14 cellular contexts compared by ENCODE assay signal in genomic region chr6:138815221-138815620, GRCh38. TPM values are rescaled to one million over a fixed set of nuclear protein-coding genes. Genes with fewer than 3 reads are reported as not detected.
"Had no signal": no experiment of that assay in that cellular context is flagged by ENCODE, and none has a peak within 500 bp of the region (broad histone marks: within the 10 kb centered on the region; RNA-seq: fewer than 3 reads in every experiment).

No MANE protein-coding gene starts in this region.

- H3K36me3 Mint-ChIP-seq: memory B cell; naive thymus-derived CD8-positive, alpha-beta T cell had no signal

- H3K9me3 Mint-ChIP-seq: activated naive CD4-positive, alpha-beta T cell treated with anti-CD3 and anti-CD28 coated beads for 36 hours; activated naive CD8-positive, alpha-beta T cell treated with anti-CD3 and anti-CD28 coated beads, Interleukin-2, amount 50 U/mL, for 24 hours; effector memory CD8-positive, alpha-beta T cell; memory B cell; naive thymus-derived CD8-positive, alpha-beta T cell; stimulated activated effector memory CD8-positive, alpha-beta T cell treated with anti-CD3 and anti-CD28 coated beads, Interleukin-12 subunit alpha, Interleukin-12 subunit beta, amount 100 ng/mL, for 72 hours had no signal

- H3K27me3 ChIP-seq: ascending aorta, foreskin keratinocyte, heart left ventricle, tibial artery had no signal

- H3K9me3 ChIP-seq: ascending aorta, heart left ventricle, tibial artery had no signal

- H3K4me3 Mint-ChIP-seq: activated naive CD4-positive, alpha-beta T cell treated with anti-CD3 and anti-CD28 coated beads for 36 hours; activated naive CD8-positive, alpha-beta T cell treated with anti-CD3 and anti-CD28 coated beads, Interleukin-2, amount 50 U/mL, for 24 hours; effector memory CD8-positive, alpha-beta T cell; memory B cell; naive thymus-derived CD8-positive, alpha-beta T cell; stimulated activated effector memory CD8-positive, alpha-beta T cell treated with anti-CD3 and anti-CD28 coated beads, Interleukin-12 subunit alpha, Interleukin-12 subunit beta, amount 100 ng/mL, for 72 hours had no signal

- DNase-seq: activated CD4-positive, alpha-beta T cell treated with anti-CD3 and anti-CD28 coated beads, Interleukin-2, amount 50 U/mL, for 1 hour; activated naive CD4-positive, alpha-beta T cell treated with anti-CD3 and anti-CD28 coated beads for 36 hours; activated naive CD8-positive, alpha-beta T cell treated with anti-CD3 and anti-CD28 coated beads, Interleukin-2, amount 50 U/mL, for 24 hours; dermis blood vessel endothelial cell; effector memory CD8-positive, alpha-beta T cell; foreskin keratinocyte; heart left ventricle; naive thymus-derived CD8-positive, alpha-beta T cell; tibial artery had no signal

- H3K4me1 ChIP-seq: ascending aorta, tibial artery had no signal

- H3K27ac Mint-ChIP-seq: activated naive CD4-positive, alpha-beta T cell treated with anti-CD3 and anti-CD28 coated beads for 36 hours; activated naive CD8-positive, alpha-beta T cell treated with anti-CD3 and anti-CD28 coated beads, Interleukin-2, amount 50 U/mL, for 24 hours; memory B cell; stimulated activated effector memory CD8-positive, alpha-beta T cell treated with anti-CD3 and anti-CD28 coated beads, Interleukin-12 subunit alpha, Interleukin-12 subunit beta, amount 100 ng/mL, for 72 hours had no signal

- H3K4me3 ChIP-seq: ascending aorta, heart left ventricle, tibial artery had no signal

- FAIRE-seq: bronchial epithelial cell had no signal

- ATAC-seq: activated naive CD8-positive, alpha-beta T cell treated with anti-CD3 and anti-CD28 coated beads, Interleukin-2, amount 50 U/mL, for 24 hours; foreskin keratinocyte had no signal

- H3K27ac ChIP-seq: ascending aorta, heart left ventricle, tibial artery had no signal

- H3K27me3 Mint-ChIP-seq: activated naive CD8-positive, alpha-beta T cell treated with anti-CD3 and anti-CD28 coated beads, Interleukin-2, amount 50 U/mL, for 24 hours; memory B cell; naive thymus-derived CD8-positive, alpha-beta T cell had no signal

- H3K36me3 ChIP-seq: ascending aorta, heart left ventricle, tibial artery had no signal

RNA-seq across cellular contexts. Expression of gene ECT2L, which starts 19.3 kb away (rescaled TPM):
- total RNA-seq: activated CD8-positive, alpha-beta memory T cell treated with anti-CD3 and anti-CD28 coated beads for 36 hours; activated naive CD4-positive, alpha-beta T cell treated with anti-CD3 and anti-CD28 coated beads for 36 hours; ascending aorta; bronchial epithelial cell; dermis blood vessel endothelial cell; foreskin keratinocyte had no signal
- polyA plus RNA-seq: foreskin keratinocyte had no signal
